ENCODE assay signal across 8 cellular contexts in genomic region chr15:100671858-100672543, GRCh38.
DNase-seq lines count a peak whose midpoint lies in the region; ATAC-seq and TF ChIP-seq lines count a peak whose summit lies in the region.

No MANE protein-coding gene starts in this region.

- TF ChIP-seq CTCF in AG09319 (IDR thresholded peaks at IDR 0.05; ENCODE audit: low read depth, low read length) (peak; percentile 78), ascending aorta (IDR thresholded peaks at IDR 0.05) (peak; percentile 16 to 50 (median 25))

- no peaks in the 10 kb centered on the region for H3K27me3 ChIP-seq in ascending aorta

- DNase-seq in AG09319 (ENCODE audit: extremely low read depth, low read depth) (no peak), HuH-7 (ENCODE audit: low spot score) (peak; percentile 63), ascending aorta (ENCODE audit: low spot score in 2 of 2) (no peak), left kidney (ENCODE audit: low read depth, low spot score) (peak; percentile 66), immature natural killer cell (no peak), activated T-cell treated with anti-CD3 and anti-CD28 coated beads for 4 hours (no peak), COLO668 (lab: John Stamatoyannopoulos, UW; ENCODE audit: unreplicated experiment) (no peak)

- intact Hi-C loops in ascending aorta (cut with DNase I): loop anchor here (5.0 kb wide), 1 partner anchor 200 kb away; no protein-coding TSS in a partner anchor

- H3K9me3 ChIP-seq in ascending aorta: no peaks in the 10 kb centered on the region

- H3K9me3 Mint-ChIP-seq in immature natural killer cell: peaks cover 0 to 4% (median 0%) of the 10 kb centered on the region in 6 donors

- H3K4me3 ChIP-seq in ascending aorta: no peak overlapping the region

- no peak for ATAC-seq in esophagus mucosa

- peaks cover 2 to 10% (median 4%) of the 10 kb centered on the region in 3 donors for H3K27me3 Mint-ChIP-seq in immature natural killer cell (ENCODE audit: low read depth in 3 of 3)

- no peaks in the 10 kb centered on the region for H3K36me3 ChIP-seq in ascending aorta

- H3K4me3 Mint-ChIP-seq in immature natural killer cell: no peak overlapping the region

- H3K4me1 ChIP-seq in ascending aorta: no peaks in the 10 kb centered on the region

- H3K27ac Mint-ChIP-seq in immature natural killer cell: no peak overlapping the region

- no peaks in the 10 kb centered on the region for H3K36me3 Mint-ChIP-seq in immature natural killer cell

- H3K27ac ChIP-seq in ascending aorta: no peak overlapping the region

- no peaks in the 10 kb centered on the region for H3K4me1 Mint-ChIP-seq in immature natural killer cell

Comparison
In these comparisons a context has a peak if more than half of its experiments do, and no peak if none do; other contexts are left out.
1. DNase-seq: peak in HuH-7 (single experiment) and left kidney (single experiment); none in AG09319 (single experiment), ascending aorta (0 of 2), immature natural killer cell (0 of 3), activated T-cell treated with anti-CD3 and anti-CD28 coated beads for 4 hours (single experiment) and COLO668 (single experiment).